ENCODE assay signal across 8 cellular contexts in the genomic region with DNA sequence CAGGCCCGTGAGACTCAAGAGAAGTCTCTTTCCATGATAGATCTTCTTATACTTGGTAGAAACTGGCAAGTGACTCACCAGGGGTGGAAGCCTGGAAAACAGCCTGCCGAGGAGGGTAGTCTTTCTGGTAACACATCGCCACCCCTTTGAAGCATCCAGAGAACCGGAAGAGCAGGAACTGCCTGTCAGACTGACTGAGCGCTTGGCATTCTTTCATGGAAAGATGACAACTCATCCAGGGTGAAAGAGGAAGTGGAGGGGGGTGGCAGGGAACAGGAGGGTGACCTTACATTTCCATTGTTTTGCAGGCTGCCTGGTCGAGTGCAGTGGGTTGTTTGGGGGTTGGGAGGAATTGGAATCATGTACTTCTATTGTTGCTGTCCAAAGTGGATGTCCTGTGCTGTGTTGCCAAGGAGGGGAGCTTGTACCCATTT. TPM values are rescaled to one million over a fixed set of nuclear protein-coding genes. Genes with fewer than 3 reads are reported as not detected.
DNase-seq lines count a peak whose midpoint lies in the region; ATAC-seq, FAIRE-seq and TF ChIP-seq lines count a peak whose summit lies in the region.

No MANE protein-coding gene starts in this region.

- H3K27me3 Mint-ChIP-seq in osteocyte (ENCODE audit: unreplicated experiment) = no peaks in the 10 kb centered on the region
- no peaks in the 10 kb centered on the region for H3K27me3 Mint-ChIP-seq in glutamatergic neuron (ENCODE audit: unreplicated experiment)

- peak; percentile 100 for FAIRE-seq in HTR-8/SVneo (lab: Jason Lieb, UNC)

- H3K36me3 ChIP-seq in esophagus squamous epithelium = no peaks in the 10 kb centered on the region

- H3K4me3 Mint-ChIP-seq in osteocyte (ENCODE audit: unreplicated experiment) (no peak overlapping the region), glutamatergic neuron (ENCODE audit: unreplicated experiment) (no peak overlapping the region)

- ATAC-seq in HG03520 (IDR thresholded peaks at IDR 0.05; ENCODE audit: unreplicated experiment) (no peak), HG03139 (IDR thresholded peaks at IDR 0.05; ENCODE audit: unreplicated experiment) (no peak)

- DNase-seq in HTR-8/SVneo (ENCODE audit: insufficient read length, low spot score) (peak; percentile 98), esophagus squamous epithelium (lab: John Stamatoyannopoulos, UW) (no peak), osteocyte (ENCODE audit: extremely low spot score, unreplicated experiment) (no peak), NCI-H524 treated with DMSO at 0.1 percent for 48 hours (lab: John Stamatoyannopoulos, UW) (no peak), glutamatergic neuron (no peak)

- no peak for TF ChIP-seq POLR2A in esophagus squamous epithelium (IDR thresholded peaks at IDR 0.05)

- H3K4me1 ChIP-seq in esophagus squamous epithelium = peaks cover 0 to 73% (median 22%) of the 10 kb centered on the region in 3 donors

- H3K27ac ChIP-seq in VCaP = peak overlapping the region; percentile 82
- H3K27ac ChIP-seq in esophagus squamous epithelium = peak overlapping the region; percentile 73 to 87 (median 85)

- H3K36me3 Mint-ChIP-seq in osteocyte (ENCODE audit: unreplicated experiment) (no peaks in the 10 kb centered on the region), glutamatergic neuron (ENCODE audit: unreplicated experiment) (no peaks in the 10 kb centered on the region)

- TF ChIP-seq CTCF in VCaP (conservative IDR thresholded peaks at IDR 0.05) (no peak), esophagus squamous epithelium (IDR thresholded peaks at IDR 0.05) (no peak), osteocyte (IDR thresholded peaks at IDR 0.05) (no peak), glutamatergic neuron (IDR thresholded peaks at IDR 0.05; ENCODE audit: partially characterized antibody, unreplicated experiment) (no peak)

- intact Hi-C loops in esophagus squamous epithelium (cut with DNase I) = no loop called here

- no peaks in the 10 kb centered on the region for H3K9me3 ChIP-seq in esophagus squamous epithelium

- no peaks in the 10 kb centered on the region for H3K27me3 ChIP-seq in esophagus squamous epithelium

- peaks cover 10% of the 10 kb centered on the region for H3K4me1 Mint-ChIP-seq in osteocyte (ENCODE audit: unreplicated experiment)
- peaks cover 2% of the 10 kb centered on the region for H3K4me1 Mint-ChIP-seq in glutamatergic neuron (ENCODE audit: low read depth, unreplicated experiment)

- peak overlapping the region; percentile 59 for H3K27ac Mint-ChIP-seq in osteocyte (ENCODE audit: unreplicated experiment)
- H3K27ac Mint-ChIP-seq in glutamatergic neuron (ENCODE audit: unreplicated experiment) = no peak overlapping the region

- 8 to 18% methylated on average over 6 of the region's 6 CpGs for WGBS in esophagus squamous epithelium, 2 donors

- no peaks in the 10 kb centered on the region for H3K9me3 Mint-ChIP-seq in osteocyte (ENCODE audit: unreplicated experiment)
- no peaks in the 10 kb centered on the region for H3K9me3 Mint-ChIP-seq in glutamatergic neuron (ENCODE audit: unreplicated experiment)

- H3K4me3 ChIP-seq in esophagus squamous epithelium = peak overlapping the region in 1 of 4 donors; percentile 31

RNA-seq across cellular contexts. Expression of a gene that starts 34.5 kb away (rescaled TPM):
- total RNA-seq in esophagus squamous epithelium = 10 to 100 TPM; 34.5 to 51.3 (median 45.0) TPM
- total RNA-seq in osteocyte = 10.6 and 11.1 TPM in 2 replicates
- 0.54 TPM for total RNA-seq in glutamatergic neuron (ENCODE audit: unreplicated experiment)
